In the genomic region with DNA sequence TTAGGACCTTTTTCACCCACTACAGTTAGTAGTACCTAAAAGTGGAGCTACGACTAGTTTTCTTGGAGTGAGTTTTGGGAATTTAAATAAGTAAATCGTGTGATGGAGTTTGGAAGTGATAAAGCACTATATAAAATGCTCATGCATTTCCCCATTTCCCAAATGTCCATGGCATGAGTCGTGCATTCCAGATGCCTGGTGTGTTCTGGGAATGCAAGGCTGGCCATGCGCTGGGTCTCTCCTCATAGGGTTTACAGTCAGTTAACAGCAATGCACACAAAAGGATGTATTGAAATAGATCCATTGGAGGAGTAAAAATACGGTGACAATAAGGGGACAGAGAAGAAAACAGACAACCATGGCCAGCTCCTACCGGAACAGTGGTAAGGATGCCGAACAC, we compare ENCODE assay signal across 14 cellular contexts.
DNase-seq lines count a peak whose midpoint lies in the region.
"Had no signal": no experiment of that assay in that cellular context is flagged by ENCODE, and none has a peak within 500 bp of the region (broad histone marks: within the 10 kb centered on the region; RNA-seq: fewer than 3 reads in every experiment).

No MANE protein-coding gene starts in this region.

- H3K27me3 ChIP-seq in SJCRH30: peaks cover 27% of the 10 kb centered on the region; the same call in 1 of the 2 replicates

- H3K4me1 ChIP-seq in mesodermal cell (ENCODE audit: control insufficient read depth, insufficient read depth, low read length, poor library complexity, severe bottlenecking): peaks cover 10% of the 10 kb centered on the region
- H3K4me1 ChIP-seq in SJCRH30: no peaks in the 10 kb centered on the region

- H3K27ac ChIP-seq in mesodermal cell (ENCODE audit: low read depth, low read length, severe bottlenecking) (peak overlapping the region; percentile 61), SJCRH30 (no peak overlapping the region)

- H3K4me3 ChIP-seq in mesodermal cell (ENCODE audit: extremely low read depth, insufficient read depth, low read length, poor library complexity, severe bottlenecking): no peak overlapping the region
- no peak overlapping the region for H3K4me3 ChIP-seq in SJCRH30

- H3K9me3 ChIP-seq in mesodermal cell (ENCODE audit: control insufficient read depth, low read length) (no peaks in the 10 kb centered on the region), SJCRH30 (replicated peaks) (no peaks in the 10 kb centered on the region)

- DNase-seq in Daoy (ENCODE audit: low read depth) (peak; percentile 31), islet precursor cell (peak; percentile 66), SJCRH30 (no peak), SIG-M5 (lab: John Stamatoyannopoulos, UW) (no peak)
- DNase-seq in stimulated activated CD8-positive, alpha-beta memory T cell treated with anti-CD3 and anti-CD28 coated beads, Interleukin-4, amount 100 ng/mL, for 48 hours: no peak
- DNase-seq: CD4-positive, alpha-beta T cell; CD8-positive, alpha-beta memory T cell; DMS 273 treated with DMSO at 0.1 percent for 48 hours; DMS79; GF-D8; GOT3; H7; HCEC 1CT had no signal

- 79 to 86% methylated on average over 3 to 5 of the region's 7 CpGs for whole genome bisulfite sequencing in mesodermal cell (ENCODE audit: insufficient coverage in 2 of 2), 2 experiments

- H3K36me3 ChIP-seq in mesodermal cell (ENCODE audit: control insufficient read depth, insufficient read depth, low read length) (no peaks in the 10 kb centered on the region), SJCRH30 (no peaks in the 10 kb centered on the region)

Comparison
In these comparisons a context has a peak if more than half of its experiments do, and no peak if none do; other contexts are left out.
1. DNase-seq: peak in Daoy (single experiment) and islet precursor cell (single experiment); none in SJCRH30 (0 of 2), SIG-M5 (single experiment) and stimulated activated CD8-positive, alpha-beta memory T cell treated with anti-CD3 and anti-CD28 coated beads, Interleukin-4, amount 100 ng/mL, for 48 hours (single experiment).